In the genomic region with DNA sequence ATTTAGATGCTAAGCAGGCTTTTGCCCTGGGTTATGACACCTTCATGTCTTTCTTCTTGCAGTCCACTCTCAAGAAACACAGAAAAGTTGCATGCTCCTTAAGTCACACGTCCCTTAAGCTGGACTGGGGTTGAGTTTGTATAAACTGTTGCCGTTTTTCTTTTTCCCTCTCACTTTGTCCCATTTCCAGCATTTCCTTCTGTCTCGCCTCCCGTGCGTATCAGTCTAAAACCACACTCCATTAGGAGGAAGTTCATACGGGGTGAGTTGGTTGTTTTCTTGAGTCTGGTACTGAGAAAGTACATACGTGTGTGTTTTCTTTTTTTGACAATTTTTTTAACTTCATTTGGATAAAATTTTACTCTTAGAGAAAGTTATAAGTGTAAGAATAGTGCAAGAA, we compare ENCODE assay signal across 12 cellular contexts. TPM values are rescaled to one million over a fixed set of nuclear protein-coding genes. Genes with fewer than 3 reads are reported as not detected.
DNase-seq lines count a peak whose midpoint lies in the region; ATAC-seq and TF ChIP-seq lines count a peak whose summit lies in the region.
"Had no signal": no experiment of that assay in that cellular context is flagged by ENCODE, and none has a peak within 500 bp of the region (broad histone marks: within the 10 kb centered on the region; RNA-seq: fewer than 3 reads in every experiment).

No MANE protein-coding gene starts in this region.

- peak overlapping the region; percentile 15 for H3K14ac ChIP-seq in IMR-90 (replicated peaks; ENCODE audit: low read depth, low read length)
- H3K14ac ChIP-seq in H9 (ENCODE audit: insufficient read depth, low read length) = no peak overlapping the region

- H3K18ac ChIP-seq in IMR-90 (ENCODE audit: low read depth, low read length) = peak overlapping the region; percentile 84
- no peak overlapping the region for H3K18ac ChIP-seq in H9 (ENCODE audit: insufficient read length, low read depth, low read length)

- TF ChIP-seq RAD21 in IMR-90 (IDR thresholded peaks at IDR 0.05; ENCODE audit: low read length) = no peak

- H3F3A ChIP-seq in smooth muscle cell (ENCODE audit: low read depth) = no peaks in the 10 kb centered on the region

- peaks cover 3% of the 10 kb centered on the region in 2 experiments; a peak in 4 of 5 replicates for H3K9me3 Mint-ChIP-seq in H9

- H3K9me3 ChIP-seq in IMR-90 (ENCODE audit: control insufficient read depth, insufficient read depth, low read length) (peaks cover 2% of the 10 kb centered on the region; the same call in 1 of the 2 replicates), adrenal gland (replicated peaks in 1 of 3) (no peaks in the 10 kb centered on the region), smooth muscle cell (replicated peaks; ENCODE audit: low read depth) (no peaks in the 10 kb centered on the region), H9 (ENCODE audit: control insufficient read depth, low read depth, low read length) (no peaks in the 10 kb centered on the region)

- H3K27ac ChIP-seq in IMR-90 (ENCODE audit: insufficient read depth, low read length) = peak overlapping the region; percentile 79; the same call in 1 of the 2 replicates
- peak overlapping the region in 4 of 5 donors; percentile 41 to 71 (median 48) for H3K27ac ChIP-seq in adrenal gland
- no peak overlapping the region for H3K27ac ChIP-seq in smooth muscle cell (ENCODE audit: low read depth)
- H3K27ac ChIP-seq in H9 (ENCODE audit: insufficient read length, low read depth, low read length) = no peak overlapping the region

- H2AFZ ChIP-seq in IMR-90 (replicated peaks; ENCODE audit: low read length, poor library complexity) (peak overlapping the region; percentile 52), smooth muscle cell (ENCODE audit: low read depth) (no peak overlapping the region), H9 (ENCODE audit: low read length) (no peak overlapping the region)

- no peak overlapping the region for H2BK12ac ChIP-seq in H9 (ENCODE audit: insufficient read length, low read depth, low read length)

- H2BK120ac ChIP-seq in IMR-90 (ENCODE audit: low read depth, low read length) = 0 out of 2 replicates have a peak overlapping the region, but pooled peaks have one; percentile 4
- no peak overlapping the region for H2BK120ac ChIP-seq in H9 (ENCODE audit: low read depth, low read length, poor library complexity, severe bottlenecking)

- H3K27me3 Mint-ChIP-seq in H9 (ENCODE audit: low read depth) = no peaks in the 10 kb centered on the region

- H2AK5ac ChIP-seq in IMR-90 (ENCODE audit: low read depth, low read length) = no peak overlapping the region
- H2AK5ac ChIP-seq in H9 (ENCODE audit: insufficient read length, low read length) = no peak overlapping the region

- H3T11ph ChIP-seq in H9 (ENCODE audit: low read length) = no peak overlapping the region

- H3K27me3 ChIP-seq in IMR-90 (ENCODE audit: control insufficient read depth, insufficient read depth, low read length) = no peaks in the 10 kb centered on the region
- H3K27me3 ChIP-seq in adrenal gland = no peaks in the 10 kb centered on the region
- H3K27me3 ChIP-seq in smooth muscle cell (ENCODE audit: low read depth) = no peaks in the 10 kb centered on the region
- no peaks in the 10 kb centered on the region for H3K27me3 ChIP-seq in H9 (ENCODE audit: insufficient read depth, low read length)

- intact Hi-C loops in IMR-90 (cut with micrococcal nuclease) = no loop called here
- intact Hi-C loops in adrenal gland (cut with DNase I) = no loop called here
- intact Hi-C loops in left ventricle myocardium superior (cut with micrococcal nuclease) = no loop called here

- H2BK20ac ChIP-seq in IMR-90 (ENCODE audit: low read depth, low read length) (no peak overlapping the region), H9 (ENCODE audit: low read depth, low read length, poor library complexity, severe bottlenecking) (no peak overlapping the region)

- in situ Hi-C loops in IMR-90 (cut with MboI; ENCODE audit: low sequenced_read_pairs) = no loop called here

- DNase-seq in IMR-90 (peak; percentile 32), adrenal gland (peak in 1 of 7 donors; percentile 26), left ventricle myocardium superior (no peak), smooth muscle cell (lab: John Stamatoyannopoulos, UW; ENCODE audit: unreplicated experiment) (no peak), germinal center (ENCODE audit: low spot score) (no peak), H9 (no peak)
- no peak for DNase-seq in activated CD8-positive, alpha-beta memory T cell treated with anti-CD3 and anti-CD28 coated beads, Interleukin-2, amount 50 U/mL, for 48 hours
- DNase-seq: activated T-cell treated with anti-CD3 and anti-CD28 coated beads, Interleukin-2, amount 50 U/mL, for 48 hours; NCI-H1694; stimulated activated CD4-positive, alpha-beta T cell treated with anti-CD3 and anti-CD28 coated beads, Interleukin-12 subunit alpha, Interleukin-12 subunit beta, amount 100 ng/mL, for 4 hours had no signal

- H4K20me1 ChIP-seq in IMR-90 (ENCODE audit: insufficient read depth, low read length) = no peaks in the 10 kb centered on the region
- H4K20me1 ChIP-seq in smooth muscle cell (ENCODE audit: low read depth) = no peaks in the 10 kb centered on the region
- H4K20me1 ChIP-seq in H9 (ENCODE audit: control insufficient read depth, insufficient read depth, insufficient read length) = no peaks in the 10 kb centered on the region

- peak overlapping the region; percentile 34; the same call in 1 of the 2 replicates for H3K23ac ChIP-seq in IMR-90 (ENCODE audit: low read depth, low read length)
- H3K23ac ChIP-seq in H9 (ENCODE audit: insufficient read length, low read depth, low read length) = no peak overlapping the region

- H3K4ac ChIP-seq in IMR-90 (ENCODE audit: low read depth, low read length) (peak overlapping the region; percentile 2), H9 (ENCODE audit: low read depth, low read length) (no peak overlapping the region)

- H4K8ac ChIP-seq in IMR-90 (ENCODE audit: low read depth in 2 of 2, low read length in 2 of 2) = peak overlapping the region in 1 of 2 experiments; percentile 22; a peak in 1 of 4 replicates
- H4K8ac ChIP-seq in H9 (replicated peaks; ENCODE audit: insufficient read length, low read depth, low read length) = no peak overlapping the region

- H3K4me3 ChIP-seq in IMR-90 (ENCODE audit: insufficient read depth, low read depth, low read length) = peak overlapping the region; percentile 17; the same call in 1 of the 2 replicates
- H3K4me3 ChIP-seq in adrenal gland = peak overlapping the region in 1 of 4 donors; percentile 8
- H3K4me3 ChIP-seq in smooth muscle cell = no peak overlapping the region
- H3K4me3 ChIP-seq: GM12878 had no signal

- ATAC-seq in IMR-90 (ENCODE audit: low read depth) = peak; percentile 59
- peak; percentile 50 for ATAC-seq in left ventricle myocardium superior
- ATAC-seq in HG02642 (IDR thresholded peaks at IDR 0.05; ENCODE audit: poor library complexity, unreplicated experiment) = no peak
- ATAC-seq: GM12878 had no signal

- H3K4me1 ChIP-seq in IMR-90 (ENCODE audit: control insufficient read depth, insufficient read depth, low read length) (peaks cover 7% of the 10 kb centered on the region), adrenal gland (replicated peaks in 1 of 2) (peaks cover 6 to 22% of the 10 kb centered on the region in 2 donors), smooth muscle cell (ENCODE audit: low read depth) (no peaks in the 10 kb centered on the region), H9 (ENCODE audit: insufficient read depth, low read length) (no peaks in the 10 kb centered on the region)

- CTCF ChIA-PET in IMR-90 (lab: Yijun Ruan, JAX) = interaction anchor here (1.0 kb wide), 1 partner anchor 10 kb away, joined by 3 read pairs; no protein-coding TSS in a partner anchor

- H3K56ac ChIP-seq in IMR-90 (ENCODE audit: extremely low read depth, insufficient read depth, low read length) (0 out of 2 replicates have a peak overlapping the region, but pooled peaks have one; percentile 14), H9 (ENCODE audit: insufficient read length, low read depth, low read length) (no peak overlapping the region)

- H3K79me1 ChIP-seq in IMR-90 (ENCODE audit: low read depth in 1 of 2, low read length in 2 of 2) = 0 out of 4 replicates have a peak, but pooled peaks cover 0 to 4% of the 10 kb centered on the region in 2 experiments
- H3K79me1 ChIP-seq in H9 (ENCODE audit: insufficient read depth, low read depth, low read length, poor library complexity, severe bottlenecking) = peaks cover 11% of the 10 kb centered on the region

- peak overlapping the region; percentile 59 for H4K5ac ChIP-seq in IMR-90 (ENCODE audit: low read depth, low read length)
- H4K5ac ChIP-seq in H9 (ENCODE audit: insufficient read length, low read depth, low read length) = no peak overlapping the region

- H3K4me2 ChIP-seq in IMR-90 (ENCODE audit: low read depth, low read length) (peak overlapping the region; percentile 83), smooth muscle cell (peak overlapping the region; percentile 10), H9 (ENCODE audit: insufficient read depth, insufficient read length, low read length) (no peak overlapping the region)

- H3K9ac ChIP-seq in IMR-90 (ENCODE audit: low read depth, low read length) (peak overlapping the region; percentile 75), smooth muscle cell (ENCODE audit: low read depth) (no peak overlapping the region), H9 (ENCODE audit: extremely low read depth, insufficient read length, low read length) (no peak overlapping the region)

- H3K79me2 ChIP-seq in smooth muscle cell (ENCODE audit: low read depth) = no peaks in the 10 kb centered on the region
- no peaks in the 10 kb centered on the region; the same call in 1 of the 2 replicates for H3K79me2 ChIP-seq in H9 (ENCODE audit: insufficient read depth, low read length)

- H4K91ac ChIP-seq in IMR-90 (ENCODE audit: insufficient read depth, low read depth, low read length) (no peak overlapping the region), H9 (ENCODE audit: insufficient read length, low read depth, low read length) (no peak overlapping the region)

- peaks cover 11 to 56% (median 41%) of the 10 kb centered on the region in 3 experiments for H3K36me3 Mint-ChIP-seq in H9 (ENCODE audit: insufficient read depth in 1 of 3, low read depth in 3 of 3)

- no peak overlapping the region for H3K4me3 Mint-ChIP-seq in H9

- H3K36me3 ChIP-seq in IMR-90 (ENCODE audit: control insufficient read depth, insufficient read depth, low read length) = peaks cover 10% of the 10 kb centered on the region; the same call in 1 of the 2 replicates
- H3K36me3 ChIP-seq in adrenal gland (replicated peaks in 1 of 2) = peaks cover 0 to 9% of the 10 kb centered on the region in 2 donors
- H3K36me3 ChIP-seq in smooth muscle cell (ENCODE audit: low read depth) = peaks cover 6% of the 10 kb centered on the region

- H3K4me1 Mint-ChIP-seq in H9 = no peaks in the 10 kb centered on the region; a peak in 1 of 4 replicates

- POLR2A ChIA-PET in IMR-90 (lab: Charles Lee; ENCODE audit: unreplicated experiment) = no interaction called here

- peak overlapping the region; percentile 3; the same call in 1 of the 3 replicates for H2BK15ac ChIP-seq in IMR-90 (ENCODE audit: low read depth, low read length)
- H2BK15ac ChIP-seq in H9 (ENCODE audit: low read depth, low read length) = no peak overlapping the region

- H2BK5ac ChIP-seq in IMR-90 (ENCODE audit: low read depth, low read length, poor library complexity, severe bottlenecking) (peak overlapping the region; percentile 74), H9 (ENCODE audit: insufficient read length, low read length) (no peak overlapping the region)

- H3K23me2 ChIP-seq in H9 (ENCODE audit: insufficient read length, low read depth, low read length, poor library complexity, severe bottlenecking) = no peaks in the 10 kb centered on the region

- peak overlapping the region; percentile 81 for H2AK9ac ChIP-seq in IMR-90 (replicated peaks; ENCODE audit: low read depth, low read length, poor library complexity)

- H3K9me1 ChIP-seq in IMR-90 (ENCODE audit: insufficient read depth, low read length) = no peaks in the 10 kb centered on the region

- no CpG with 5 or more reads among the region's 7 CpGs for WGBS in IMR-90 (ENCODE audit: extremely low coverage in 2 of 2, insufficient read length in 1 of 2), 2 experiments
- WGBS in adrenal gland, 4 donors = 56 to 62% (median 59%) methylated on average over 7 of the region's 7 CpGs
- 79% methylated on average over 7 of the region's 7 CpGs for WGBS in smooth muscle cell (ENCODE audit: low lambda C conversion rate)
- WGBS in H9 (ENCODE audit: extremely low coverage, insufficient read length, low lambda C conversion rate) = no CpG with 5 or more reads among the region's 7 CpGs

- TF ChIP-seq CTCF in IMR-90 (conservative IDR thresholded peaks at IDR 0.05; ENCODE audit: low read depth, low read length) (no peak), adrenal gland (IDR thresholded peaks at IDR 0.05) (no peak), smooth muscle cell (IDR thresholded peaks at IDR 0.05; ENCODE audit: borderline replicate concordance, insufficient read depth, poor library complexity, severe bottlenecking) (no peak), H9 (conservative IDR thresholded peaks at IDR 0.05) (no peak)

- H3K27ac Mint-ChIP-seq in H9 = no peak overlapping the region

- TF ChIP-seq POLR2A in IMR-90 (IDR thresholded peaks at IDR 0.05; ENCODE audit: low read depth, low read length) = no peak
- TF ChIP-seq POLR2A in adrenal gland (IDR thresholded peaks at IDR 0.05) = no peak

- no TSS peak for BruUV-seq in IMR-90 (replicated peaks; lab: Mats Ljungman, UMichigan)

- dilution Hi-C loops in IMR-90 (cut with HindIII; ENCODE audit: low sequenced_read_pairs, unreplicated experiment) = no loop called here

RNA-seq across cellular contexts. Expression of a gene that starts 13.0 kb away (rescaled TPM):
- total RNA-seq in IMR-90 (2012; rRNA removed) = 13.3 and 16.4 TPM in 2 replicates
- 16.0 and 16.5 TPM in 2 replicates for polyA plus RNA-seq in IMR-90 (2012; rRNA removed)
- 8.1 and 9.4 TPM in 2 replicates for polyA plus RNA-seq in IMR-90 (2012; cell fraction: cytosol; rRNA removed)
- polyA plus RNA-seq in IMR-90 (2012; cell fraction: nucleus; rRNA removed; ENCODE audit: low replicate concordance) = 6.3 and 12.4 TPM in 2 replicates
- total RNA-seq in adrenal gland = 10 to 100 TPM; 17.3 to 72.0 (median 53.5) TPM
- polyA plus RNA-seq in adrenal gland = 10 to 100 TPM; 37.9 to 68.1 (median 57.0) TPM
- 52.2 TPM for total RNA-seq in left ventricle myocardium superior
- total RNA-seq in smooth muscle cell = 39.2 and 40.9 TPM in 2 replicates
- polyA plus RNA-seq in smooth muscle cell = 54.3 and 59.2 TPM in 2 replicates
- 87.4 and 92.3 TPM in 2 replicates for total RNA-seq in H9 (2021)

Comparison
In these comparisons a context has a peak if more than half of its experiments do, and no peak if none do; other contexts are left out.
1. H3K27ac ChIP-seq: peak in IMR-90 (single experiment) and adrenal gland (4 of 5); none in smooth muscle cell (single experiment) and H9 (single experiment).